ENCODE assay signal across 11 cellular contexts in genomic region chr5:14714706-14715105, GRCh38. TPM values are rescaled to one million over a fixed set of nuclear protein-coding genes. Genes with fewer than 3 reads are reported as not detected.
DNase-seq lines count a peak whose midpoint lies in the region; ATAC-seq and TF ChIP-seq lines count a peak whose summit lies in the region.
"Had no signal": no experiment of that assay in that cellular context is flagged by ENCODE, and none has a peak within 500 bp of the region (broad histone marks: within the 10 kb centered on the region; RNA-seq: fewer than 3 reads in every experiment).

No MANE protein-coding gene starts in this region.

- H3K27ac Mint-ChIP-seq in activated CD8-positive, alpha-beta memory T cell treated with anti-CD3 and anti-CD28 coated beads, Interleukin-2, amount 10 ng/mL, durations not matched to agents 7 days and 5 days, result no peak overlapping the region
- H3K27ac Mint-ChIP-seq: activated B cell treated with CpG ODN at 0.5 μM for 24 hours had no signal

- TF ChIP-seq POLR2A in prostate gland (IDR thresholded peaks at IDR 0.05), result no peak

- ATAC-seq in activated CD8-positive, alpha-beta memory T cell treated with anti-CD3 and anti-CD28 coated beads, Interleukin-2, amount 10 ng/mL, durations not matched to agents 7 days and 5 days, result no peak
- ATAC-seq in GM21360 (IDR thresholded peaks at IDR 0.05; ENCODE audit: unreplicated experiment), result no peak
- no peak for ATAC-seq in GM21381 (IDR thresholded peaks at IDR 0.05; ENCODE audit: unreplicated experiment)

- TF ChIP-seq CTCF in prostate gland (IDR thresholded peaks at IDR 0.05), result no peak

- H3K9me3 Mint-ChIP-seq in activated CD8-positive, alpha-beta memory T cell treated with anti-CD3 and anti-CD28 coated beads, Interleukin-2, amount 10 ng/mL, durations not matched to agents 7 days and 5 days (ENCODE audit: low read depth), result no peaks in the 10 kb centered on the region
- H3K9me3 Mint-ChIP-seq: activated B cell treated with CpG ODN at 0.5 μM for 24 hours had no signal

- H3K9me3 ChIP-seq in prostate gland, result no peaks in the 10 kb centered on the region

- WGBS in prostate gland, result 96% methylated on average over 6 of the region's 6 CpGs

- no peak overlapping the region for H3K4me3 Mint-ChIP-seq in activated CD8-positive, alpha-beta memory T cell treated with anti-CD3 and anti-CD28 coated beads, Interleukin-2, amount 10 ng/mL, durations not matched to agents 7 days and 5 days
- H3K4me3 Mint-ChIP-seq: activated B cell treated with CpG ODN at 0.5 μM for 24 hours had no signal

- CTCF ChIA-PET in activated CD8-positive, alpha-beta memory T cell treated with anti-CD3 and anti-CD28 coated beads, Interleukin-2, amount 10 ng/mL, durations not matched to agents 7 days and 5 days (lab: Charles Lee), result no interaction called here

- H3K4me3 ChIP-seq in prostate gland, result no peak overlapping the region

- H3K36me3 Mint-ChIP-seq in activated CD8-positive, alpha-beta memory T cell treated with anti-CD3 and anti-CD28 coated beads, Interleukin-2, amount 10 ng/mL, durations not matched to agents 7 days and 5 days, result peaks cover 61% of the 10 kb centered on the region

- H3K36me3 ChIP-seq in prostate gland, result peaks cover 0 to 22% of the 10 kb centered on the region in 2 donors

- peaks cover 2% of the 10 kb centered on the region for H3K4me1 Mint-ChIP-seq in activated CD8-positive, alpha-beta memory T cell treated with anti-CD3 and anti-CD28 coated beads, Interleukin-2, amount 10 ng/mL, durations not matched to agents 7 days and 5 days
- H3K4me1 Mint-ChIP-seq: activated B cell treated with CpG ODN at 0.5 μM for 24 hours had no signal

- H3K27me3 Mint-ChIP-seq in activated CD8-positive, alpha-beta memory T cell treated with anti-CD3 and anti-CD28 coated beads, Interleukin-2, amount 10 ng/mL, durations not matched to agents 7 days and 5 days, result no peaks in the 10 kb centered on the region
- H3K27me3 Mint-ChIP-seq: activated B cell treated with CpG ODN at 0.5 μM for 24 hours had no signal

- DNase-seq in activated CD8-positive, alpha-beta memory T cell treated with anti-CD3 and anti-CD28 coated beads, Interleukin-2, amount 50 U/mL, for 48 hours, result peak; percentile 48
- no peak for DNase-seq in activated CD8-positive, alpha-beta memory T cell treated with anti-CD3 and anti-CD28 coated beads, Interleukin-2, amount 10 ng/mL, durations not matched to agents 7 days and 5 days
- peak; percentile 3 for DNase-seq in NCI-H2171 (lab: John Stamatoyannopoulos, UW)
- peak; percentile 28 for DNase-seq in astrocyte of the hippocampus (ENCODE audit: low read depth, low spot score)
- no peak for DNase-seq in prostate gland (ENCODE audit: low spot score)
- no peak for DNase-seq in inferior parietal cortex (ENCODE audit: extremely low spot score)
- DNase-seq: activated B cell treated with CpG ODN at 0.5 μM for 24 hours; activated naive CD4-positive, alpha-beta T cell treated with anti-CD3 and anti-CD28 coated beads, Interleukin-2, amount 50 U/mL, for 16 hours; Karpas-422 had no signal

- peaks cover 12% of the 10 kb centered on the region for H3K4me1 ChIP-seq in prostate gland (replicated peaks)

- H3K27ac ChIP-seq in prostate gland, result peak overlapping the region; percentile 58 to 88

- H3K27me3 ChIP-seq in prostate gland (replicated peaks; ENCODE audit: insufficient read depth), result no peaks in the 10 kb centered on the region

- intact Hi-C loops in prostate gland (cut with DNase I), result no loop called here

RNA-seq across cellular contexts. Expression of gene OTULIN, which starts 50.2 kb away (rescaled TPM):
- 100 to 1,000 TPM in 1 of 2 experiments, 10 to 100 TPM in 1; 87.8 to 123 TPM for total RNA-seq in activated CD8-positive, alpha-beta memory T cell treated with anti-CD3 and anti-CD28 coated beads, Interleukin-2, amount 10 ng/mL, durations not matched to agents 7 days and 5 days
- 10 to 100 TPM; 35.5 to 51.8 TPM for total RNA-seq in prostate gland

Comparison
In these comparisons a context has a peak if more than half of its experiments do, and no peak if none do; other contexts are left out.
1. DNase-seq: peak in activated CD8-positive, alpha-beta memory T cell treated with anti-CD3 and anti-CD28 coated beads, Interleukin-2, amount 50 U/mL, for 48 hours (single experiment), NCI-H2171 (single experiment) and astrocyte of the hippocampus (single experiment); none in activated CD8-positive, alpha-beta memory T cell treated with anti-CD3 and anti-CD28 coated beads, Interleukin-2, amount 10 ng/mL, durations not matched to agents 7 days and 5 days (single experiment), prostate gland (single experiment) and inferior parietal cortex (single experiment).